ENCODE assay signal across 8 cellular contexts in genomic region chr7:152434511-152435383, GRCh38. TPM values are rescaled to one million over a fixed set of nuclear protein-coding genes. Genes with fewer than 3 reads are reported as not detected.
DNase-seq lines count a peak whose midpoint lies in the region; ATAC-seq and TF ChIP-seq lines count a peak whose summit lies in the region.
"Not testable (repeated sequence)": the region's sequence is repeated elsewhere in the genome, so short reads cannot be mapped to it uniquely, and the experiment has no call there.

No MANE protein-coding gene starts in this region.

- POLR2A ChIA-PET in AG04450 (lab: Yijun Ruan, JAX): interaction anchor here (0.6 to 0.8 kb wide), 3 partner anchors 29 to 107 kb away, joined by 3 to 5 read pairs (median 4); no protein-coding TSS in a partner anchor

- not testable (repeated sequence) for H3K36me3 ChIP-seq in SJCRH30

- peak overlapping the region; percentile 52 for H3K27ac ChIP-seq in AG04450 (ENCODE audit: low read depth, low read length)
- peak overlapping the region; percentile 32; the same call in 1 of the 2 replicates for H3K27ac ChIP-seq in SJCRH30

- peak overlapping the region; percentile 71 for H3K4me3 ChIP-seq in AG04450 (ENCODE audit: low read depth, low read length)
- H3K4me3 ChIP-seq in SJCRH30: peak overlapping the region; percentile 100

- TF ChIP-seq POLR2A in erythroblast (IDR thresholded peaks at IDR 0.05; ENCODE audit: low read length): not testable (repeated sequence)

- CTCF ChIA-PET in AG04450 (lab: Charles Lee): interaction anchor here (1.6 kb wide), 1 partner anchor 93 kb away, joined by 5 read pairs; no protein-coding TSS in a partner anchor

- not testable (repeated sequence) for H3K27me3 ChIP-seq in AG04450 (ENCODE audit: control insufficient read depth, insufficient read depth, low read length); SJCRH30

- TF ChIP-seq CTCF in AG04450 (IDR thresholded peaks at IDR 0.05; ENCODE audit: low read depth, low read length): not testable (repeated sequence)

- DNase-seq in AG04450 (ENCODE audit: low read depth, low spot score): not testable (repeated sequence)
- DNase-seq in SJCRH30: peak; percentile 50 to 61
- peak; percentile 23 for DNase-seq in activated effector memory CD4-positive, alpha-beta T cell treated with Interleukin-2 at 50 U/mL for 16 hours
- peak; percentile 61 to 76 for DNase-seq in erythroblast (lab: John Stamatoyannopoulos, UW)
- peak; percentile 29 to 58 for DNase-seq in lung microvascular endothelial cell (ENCODE audit: low read depth in 2 of 2)
- DNase-seq in stimulated activated CD4-positive, alpha-beta T cell treated with anti-CD3 and anti-CD28 coated beads, Interleukin-1b, Interleukin-23, amount 100 ng/mL, for 4 hours (ENCODE audit: low read depth in 2 of 2): peak; percentile 9 to 19

- ATAC-seq in GM19043 (IDR thresholded peaks at IDR 0.05; ENCODE audit: low read depth, unreplicated experiment): peak; percentile 28
- ATAC-seq in HG03575 (IDR thresholded peaks at IDR 0.05; ENCODE audit: extremely low read depth, insufficient number of reproducible peaks, low FRiP score, unreplicated experiment): peak; percentile 26

- H3K9me3 ChIP-seq in AG04450 (ENCODE audit: control insufficient read depth, insufficient read depth, low read length); SJCRH30 (replicated peaks): not testable (repeated sequence)

- H3K4me1 ChIP-seq in SJCRH30: not testable (repeated sequence)

RNA-seq across cellular contexts. Expression of gene KMT2C, which starts 1.1 kb away (rescaled TPM):
- polyA plus RNA-seq in AG04450 (2011; rRNA removed): 14.5 and 16.7 TPM in 2 replicates
- polyA minus RNA-seq in AG04450 (2011; rRNA and poly(A)+ RNA removed): 66.9 and 78.8 TPM in 2 replicates
- total RNA-seq in SJCRH30 (2014; rRNA removed; shearing (Covaris generic)): 33.2 and 35.1 TPM in 2 replicates
- 16.1 and 34.5 TPM in 2 replicates for total RNA-seq in lung microvascular endothelial cell
